Comparison of ENCODE assay signal across 5 cellular contexts in the genomic region with DNA sequence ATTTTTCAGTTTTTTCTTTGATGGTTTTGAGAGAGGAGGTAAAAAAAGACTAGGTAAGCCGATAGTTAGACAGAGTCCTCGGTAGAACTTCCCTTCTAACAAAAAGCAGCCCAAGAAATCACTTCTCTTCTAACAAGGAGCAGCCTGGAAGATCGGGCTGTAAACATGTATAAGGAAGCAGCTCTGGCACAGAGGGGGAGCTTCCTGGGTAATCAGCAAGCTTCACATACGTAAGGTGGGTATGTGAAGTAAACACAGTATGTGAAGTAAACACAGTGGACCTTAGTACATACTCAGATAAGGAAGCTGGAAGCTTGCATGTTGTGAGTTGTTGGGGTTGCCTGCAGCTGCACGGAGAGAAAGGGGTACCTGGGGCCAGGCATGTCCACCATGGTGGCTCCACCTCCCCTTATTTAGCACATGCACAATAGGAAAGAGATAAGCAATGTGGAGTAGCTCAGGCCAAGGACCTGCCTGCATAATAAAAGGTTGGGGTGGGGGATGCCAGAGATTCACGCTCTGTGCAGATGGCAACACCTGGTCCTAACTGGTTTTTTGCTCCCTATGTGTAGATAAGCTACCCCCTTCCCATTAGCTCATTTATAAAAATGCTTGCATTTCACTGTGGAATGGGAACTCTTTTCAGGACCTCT. TPM values are rescaled to one million over a fixed set of nuclear protein-coding genes. Genes with fewer than 3 reads are reported as not detected.
A peak's percentile ranks its signal among the peaks of the same experiment; 100 is the strongest.
DNase-seq lines count a peak whose midpoint lies in the region; ATAC-seq, FAIRE-seq and TF ChIP-seq lines count a peak whose summit lies in the region.
"Not testable (repeated sequence)": the region's sequence is repeated elsewhere in the genome, so short reads cannot be mapped to it uniquely, and the experiment has no call there.

No MANE protein-coding gene starts in this region.

- no CpG with 5 or more reads among the region's 6 CpGs for WGBS in K562 (ENCODE audit: insufficient coverage, low coverage, missing lambda C conversion rate)

- not testable (repeated sequence) for H3K4me3 ChIP-seq in K562

- not testable (repeated sequence) for TF ChIP-seq RAD21 in K562 (CRISPR knock-in tag; conservative IDR thresholded peaks at IDR 0.05 in 1 of 2, IDR thresholded peaks at IDR 0.05 in 1 of 2)

- in situ Hi-C loops in K562 (cut with MboI): not testable (repeated sequence)

- CTCF ChIA-PET in WTC11 (lab: Charles Lee); K562 (lab: Yijun Ruan, JAX; ENCODE audit: low intra/inter-chr PET ratio): not testable (repeated sequence)

- H3K4me1 ChIP-seq in K562 (replicated peaks in 1 of 2; ENCODE audit: control insufficient read depth in 2 of 2, insufficient read depth in 2 of 2, low read length in 2 of 2): not testable (repeated sequence)

- peak; percentile 89 for ATAC-seq in WTC11
- peak; percentile 45 for ATAC-seq in K562
- peak; percentile 32 for ATAC-seq in Right ventricle myocardium superior (ENCODE audit: poor library complexity)
- peak; percentile 55 for ATAC-seq in left ventricle myocardium superior

- intact Hi-C loops in K562 (cut with micrococcal nuclease); Right ventricle myocardium superior (cut with DNase I); left ventricle myocardium superior (cut with micrococcal nuclease): not testable (repeated sequence)

- H3K27me3 ChIP-seq in K562 (ENCODE audit: control insufficient read depth in 2 of 2, insufficient read depth in 2 of 2, low read length in 2 of 2): not testable (repeated sequence)

- H3K79me2 ChIP-seq in K562 (ENCODE audit: control insufficient read depth, insufficient read depth, low read length): not testable (repeated sequence)

- H3K27ac Mint-ChIP-seq in WTC11: not testable (repeated sequence)

- not testable (repeated sequence) for TF ChIP-seq POLR2A in GM12892 (IDR thresholded peaks at IDR 0.05; ENCODE audit: low read depth, low read length); K562 (conservative IDR thresholded peaks at IDR 0.05)

- not testable (repeated sequence) for H3K27me3 Mint-ChIP-seq in WTC11 (ENCODE audit: low read depth)

- H3K4me3 Mint-ChIP-seq in WTC11: not testable (repeated sequence)

- H3K36me3 ChIP-seq in K562 (ENCODE audit: control insufficient read depth, insufficient read depth, low read length): not testable (repeated sequence)

- TF ChIP-seq EP300 in K562 (IDR thresholded peaks at IDR 0.05; ENCODE audit: low read length): not testable (repeated sequence)

- H3K9me3 Mint-ChIP-seq in WTC11: not testable (repeated sequence)

- not testable (repeated sequence) for H3K9me1 ChIP-seq in K562 (ENCODE audit: control insufficient read depth, insufficient read depth, low read length)

- not testable (repeated sequence) for BruUV-seq in K562 (replicated peaks; lab: Mats Ljungman, UMichigan)

- not testable (repeated sequence) for H3K36me3 Mint-ChIP-seq in WTC11

- H3K4me1 Mint-ChIP-seq in WTC11: not testable (repeated sequence)

- POLR2A ChIA-PET in WTC11 (lab: Charles Lee); K562 (lab: Yijun Ruan, JAX): not testable (repeated sequence)

- peak; percentile 24 for FAIRE-seq in GM12892 (lab: Jason Lieb, UNC)
- not testable (repeated sequence) for FAIRE-seq in K562 (lab: Jason Lieb, UNC)

- not testable (repeated sequence) for TF ChIP-seq CTCF in WTC11 (IDR thresholded peaks at IDR 0.05); K562 (IDR thresholded peaks at IDR 0.05 in 2 of 3, conservative IDR thresholded peaks at IDR 0.05 in 1 of 3; ENCODE audit: insufficient read depth in 2 of 3, low read depth in 1 of 3, low read length in 3 of 3)

- not testable (repeated sequence) for H3K4me2 ChIP-seq in K562 (ENCODE audit: insufficient read depth, low read length)

- H3K9me3 ChIP-seq in K562 (replicated peaks; ENCODE audit: control insufficient read depth, insufficient read depth, low read depth, low read length): not testable (repeated sequence)

- H3K27ac ChIP-seq in K562 (ENCODE audit: extremely low read depth, low read depth, low read length): not testable (repeated sequence)

- DNase-seq in GM12892 (ENCODE audit: insufficient read length); WTC11 (ENCODE audit: low spot score); K562 (ENCODE audit: extremely low read depth in 1 of 4, low spot score in 3 of 4); Right ventricle myocardium superior; left ventricle myocardium superior: not testable (repeated sequence)

- H4K20me1 ChIP-seq in K562 (replicated peaks; ENCODE audit: control insufficient read depth, insufficient read depth, low read length): not testable (repeated sequence)

- H3K9ac ChIP-seq in K562 (ENCODE audit: insufficient read depth in 1 of 2, low read depth in 2 of 2, low read length in 2 of 2): not testable (repeated sequence)

- not testable (repeated sequence) for H2AFZ ChIP-seq in K562 (ENCODE audit: low read depth, low read length)

RNA-seq across cellular contexts. Expression of a gene that starts 6.9 kb away (rescaled TPM):
- polyA plus RNA-seq in GM12892 (2012; ENCODE audit: missing spikeins): 62.6 TPM
- 53.3 to 72.7 TPM (median 62.1 TPM) in 3 replicates for total RNA-seq in WTC11 (2021)
- total RNA-seq in K562 (2011; cell fraction: chromatin; rRNA removed; ENCODE audit: low replicate concordance): 35.5 and 79.8 TPM in 2 replicates
- 26.1 and 31.0 TPM in 2 replicates for total RNA-seq in K562 (2011; cell fraction: nucleolus; rRNA removed)
- 43.8 and 53.5 TPM in 2 replicates for total RNA-seq in K562 (2011; cell fraction: nucleoplasm; rRNA removed)
- total RNA-seq in K562 (2014; rRNA removed): 71.4 and 82.0 TPM in 2 replicates
- 85.4 and 98.8 TPM in 2 replicates for total RNA-seq in K562 (2014; rRNA removed; fragmentation: Illumina TruSeq; extraction: Trizol)
- total RNA-seq in K562 (2015; rRNA removed; fragmentation: Illumina TruSeq; extraction: Trizol): 83.4 and 94.5 TPM in 2 replicates
- total RNA-seq in K562 (2021): 46.5 and 53.0 TPM in 2 replicates
- 88.3 and 89.8 TPM in 2 replicates for polyA plus RNA-seq in K562 (2011; rRNA removed)
- 38.4 and 40.6 TPM in 2 replicates for polyA plus RNA-seq in K562 (2011; cell fraction: cytosol; rRNA removed)
- 32.6 and 32.9 TPM in 2 replicates for polyA plus RNA-seq in K562 (2011; cell fraction: nucleus; rRNA removed)
- polyA plus RNA-seq in K562 (2012): 26.1 and 102 TPM in 2 replicates
- 78.3 and 85.4 TPM in 2 replicates for polyA plus RNA-seq in K562 (2014; fragmentation: Illumina TruSeq; extraction: Trizol)
- polyA plus RNA-seq in K562 (2014; fragmentation: Nextera tagmentation; extraction: Ambion mirVana): 100 to 1,000 TPM in 1 of 2 experiments, 10 to 100 TPM in 1; 65.8 to 112 TPM
- polyA plus RNA-seq in K562 (2014; rRNA removed): 113 and 135 TPM in 2 replicates
- 45.5 and 50.0 TPM in 2 replicates for polyA minus RNA-seq in K562 (2011; rRNA and poly(A)+ RNA removed)
- 16.3 and 17.1 TPM in 2 replicates for polyA minus RNA-seq in K562 (2011; cell fraction: cytosol; rRNA and poly(A)+ RNA removed)
- 22.9 and 31.1 TPM in 2 replicates for polyA minus RNA-seq in K562 (2011; cell fraction: nucleus; rRNA and poly(A)+ RNA removed)
- 15.1 TPM for total RNA-seq in Right ventricle myocardium superior
- 19.6 TPM for total RNA-seq in left ventricle myocardium superior

RNA-seq across cellular contexts. Expression of a gene that starts 31.4 kb away (rescaled TPM):
- 26.4 TPM for polyA plus RNA-seq in GM12892 (2012; ENCODE audit: missing spikeins)
- total RNA-seq in WTC11 (2021): 10.6 to 16.5 TPM (median 13.9 TPM) in 3 replicates
- 5.6 and 10.2 TPM in 2 replicates for total RNA-seq in K562 (2011; cell fraction: chromatin; rRNA removed; ENCODE audit: low replicate concordance)
- 5.0 and 5.1 TPM in 2 replicates for total RNA-seq in K562 (2011; cell fraction: nucleolus; rRNA removed)
- 6.0 and 13.2 TPM in 2 replicates for total RNA-seq in K562 (2011; cell fraction: nucleoplasm; rRNA removed)
- total RNA-seq in K562 (2014; rRNA removed): 1.3 and 2.0 TPM in 2 replicates
- total RNA-seq in K562 (2014; rRNA removed; fragmentation: Illumina TruSeq; extraction: Trizol): 1.7 and 3.6 TPM in 2 replicates
- total RNA-seq in K562 (2015; rRNA removed; fragmentation: Illumina TruSeq; extraction: Trizol): 3.1 and 4.0 TPM in 2 replicates
- 0.71 and 3.3 TPM in 2 replicates for total RNA-seq in K562 (2021)
- polyA plus RNA-seq in K562 (2011; rRNA removed): 1.2 TPM in 2 replicates
- polyA plus RNA-seq in K562 (2011; cell fraction: cytosol; rRNA removed): 0.21 and 1.0 TPM in 2 replicates
- 0.27 and 0.85 TPM in 2 replicates for polyA plus RNA-seq in K562 (2011; cell fraction: nucleus; rRNA removed)
- polyA plus RNA-seq in K562 (2012): 0.82 and 2.5 TPM in 2 replicates
- polyA plus RNA-seq in K562 (2014; fragmentation: Illumina TruSeq; extraction: Trizol): 0.89 and 1.7 TPM in 2 replicates
- polyA plus RNA-seq in K562 (2014; fragmentation: Nextera tagmentation; extraction: Ambion mirVana): 1 to 10 TPM; 2.9 to 3.0 TPM
- 0.38 and 3.2 TPM in 2 replicates for polyA plus RNA-seq in K562 (2014; rRNA removed)
- polyA minus RNA-seq in K562 (2011; rRNA and poly(A)+ RNA removed): 1.5 and 2.4 TPM in 2 replicates
- not detected in 2 replicates for polyA minus RNA-seq in K562 (2011; cell fraction: cytosol; rRNA and poly(A)+ RNA removed)
- polyA minus RNA-seq in K562 (2011; cell fraction: nucleus; rRNA and poly(A)+ RNA removed): 1.7 and 2.3 TPM in 2 replicates
- total RNA-seq in Right ventricle myocardium superior: 7.0 TPM
- 1.5 TPM for total RNA-seq in left ventricle myocardium superior

Comparison
In these comparisons a context has a peak if more than half of its experiments do, and no peak if none do; other contexts are left out.
1. ATAC-seq: peak in every context shown above with its lines; median percentile 89 in WTC11; 55 in left ventricle myocardium superior; 45 in K562; 32 in Right ventricle myocardium superior.